In genomic region chr19:28019901-28020300, GRCh38 we compare ENCODE assay signal across 19 cellular contexts.
DNase-seq lines count a peak whose midpoint lies in the region; ATAC-seq, FAIRE-seq and TF ChIP-seq lines count a peak whose summit lies in the region.
"Had no signal": no experiment of that assay in that cellular context is flagged by ENCODE, and none has a peak within 500 bp of the region (broad histone marks: within the 10 kb centered on the region; RNA-seq: fewer than 3 reads in every experiment).

No MANE protein-coding gene starts in this region.

- H3K27ac ChIP-seq in A549, result no peak overlapping the region
- H3K27ac ChIP-seq in esophagus muscularis mucosa (replicated peaks in 1 of 4), result no peak overlapping the region
- H3K27ac ChIP-seq: 22Rv1; BLaER1 treated with 17β-estradiol and CSF1 and Interleukin-3, amounts not matched to agents 10 nM and 100 nM; GM23248; HL-60 had no signal

- BruUV-seq in MCF 10A (replicated peaks; lab: Mats Ljungman, UMichigan), result no TSS peak

- POLR2A ChIA-PET in A549 (lab: Yijun Ruan, JAX), result no interaction called here
- POLR2A ChIA-PET in MCF 10A (lab: Yijun Ruan, JAX), result no interaction called here

- H3K36me3 Mint-ChIP-seq in MCF 10A (ENCODE audit: insufficient read depth, unreplicated experiment), result peaks cover 6% of the 10 kb centered on the region
- H3K36me3 Mint-ChIP-seq: CD8-positive, alpha-beta memory T cell had no signal

- TF ChIP-seq POLR2A in A549 (IDR thresholded peaks at IDR 0.05; ENCODE audit: low read length) (no peak), esophagus muscularis mucosa (IDR thresholded peaks at IDR 0.05; ENCODE audit: low read depth) (no peak)

- FAIRE-seq in A549 (lab: Jason Lieb, UNC), result peak; percentile 18
- FAIRE-seq in urothelium cell line (lab: Jason Lieb, UNC), result peak; percentile 86
- FAIRE-seq: G401.6, GM12892, GM18507, H54 had no signal

- TF ChIP-seq RAD21 in A549 (conservative IDR thresholded peaks at IDR 0.05 in 1 of 2, IDR thresholded peaks at IDR 0.05 in 1 of 2), result no peak

- no peaks in the 10 kb centered on the region for H3K4me1 Mint-ChIP-seq in MCF 10A (ENCODE audit: insufficient read depth, unreplicated experiment)
- H3K4me1 Mint-ChIP-seq: B cell; CD8-positive, alpha-beta memory T cell had no signal

- H3K9me3 ChIP-seq in A549 (peaks cover 9% of the 10 kb centered on the region), esophagus muscularis mucosa (no peaks in the 10 kb centered on the region)
- H3K9me3 ChIP-seq: BLaER1 treated with 17β-estradiol and CSF1 and Interleukin-3, amounts not matched to agents 10 nM and 100 nM had no signal

- H3K4me3 ChIP-seq in A549, result no peak overlapping the region
- H3K4me3 ChIP-seq in esophagus muscularis mucosa, result no peak overlapping the region
- H3K4me3 ChIP-seq: BLaER1 treated with 17β-estradiol and CSF1 and Interleukin-3, amounts not matched to agents 10 nM and 100 nM; GM23248 had no signal

- peaks cover 40% of the 10 kb centered on the region for H3K9me3 Mint-ChIP-seq in MCF 10A (ENCODE audit: unreplicated experiment)

- TF ChIP-seq CTCF in A549 (IDR thresholded peaks at IDR 0.05) (no peak), esophagus muscularis mucosa (IDR thresholded peaks at IDR 0.05) (no peak), MCF 10A (IDR thresholded peaks at IDR 0.05; ENCODE audit: unreplicated experiment) (no peak)

- CTCF ChIA-PET in A549 (lab: Yijun Ruan, JAX), result no interaction called here
- CTCF ChIA-PET in MCF 10A (lab: Yijun Ruan, JAX), result interaction anchor here (0.6 kb wide), 1 partner anchor 130 kb away, joined by 3 read pairs; no protein-coding TSS in a partner anchor

- H3K4me3 Mint-ChIP-seq in MCF 10A (ENCODE audit: unreplicated experiment), result no peak overlapping the region
- H3K4me3 Mint-ChIP-seq: B cell; CD8-positive, alpha-beta memory T cell had no signal

- ATAC-seq in A549, result no peak

- 14% methylated on average over 7 of the region's 7 CpGs for WGBS in A549 (ENCODE audit: missing lambda C conversion rate)
- WGBS in esophagus muscularis mucosa, result 75% methylated on average over 7 of the region's 7 CpGs

- intact Hi-C loops in esophagus muscularis mucosa (cut with DNase I), result no loop called here
- intact Hi-C loops in MCF 10A (cut with micrococcal nuclease), result no loop called here

- no peak overlapping the region for H3K4me2 ChIP-seq in A549
- H3K4me2 ChIP-seq: BLaER1 treated with 17β-estradiol and CSF1 and Interleukin-3, amounts not matched to agents 10 nM and 100 nM had no signal

- H3K27me3 ChIP-seq in esophagus muscularis mucosa, result no peaks in the 10 kb centered on the region
- H3K27me3 ChIP-seq: BLaER1 treated with 17β-estradiol and CSF1 and Interleukin-3, amounts not matched to agents 10 nM and 100 nM had no signal

- no peak overlapping the region for H3K27ac Mint-ChIP-seq in MCF 10A (ENCODE audit: low read depth, unreplicated experiment)
- H3K27ac Mint-ChIP-seq: B cell; CD8-positive, alpha-beta memory T cell had no signal

- H3K36me3 ChIP-seq in esophagus muscularis mucosa, result no peaks in the 10 kb centered on the region
- H3K36me3 ChIP-seq: BLaER1 treated with 17β-estradiol and CSF1 and Interleukin-3, amounts not matched to agents 10 nM and 100 nM had no signal

- no peak for DNase-seq in A549 (ENCODE audit: low read depth in 1 of 2, low spot score in 1 of 2)
- peak; percentile 47 for DNase-seq in NCI-H82 (lab: John Stamatoyannopoulos, UW)
- DNase-seq in esophagus muscularis mucosa (ENCODE audit: extremely low spot score), result peak; percentile 86
- no peak for DNase-seq in urothelium cell line (ENCODE audit: low spot score)
- DNase-seq in SKM-1 treated with dmso at 0.1 percent for 144 hours (lab: John Stamatoyannopoulos, UW; ENCODE audit: unreplicated experiment), result no peak
- DNase-seq in MCF 10A (ENCODE audit: unreplicated experiment), result no peak
- no peak for DNase-seq in hypothalamus (lab: John Stamatoyannopoulos, UW)
- DNase-seq: CD8-positive, alpha-beta memory T cell; COR-L47; GM23248; HCEC 1CT had no signal

- no peaks in the 10 kb centered on the region for H3K4me1 ChIP-seq in A549
- H3K4me1 ChIP-seq in esophagus muscularis mucosa, result no peaks in the 10 kb centered on the region

- no peak for TF ChIP-seq EP300 in A549 (IDR thresholded peaks at IDR 0.05)
- no peak for TF ChIP-seq EP300 in esophagus muscularis mucosa (IDR thresholded peaks at IDR 0.05)

- no peaks in the 10 kb centered on the region for H3K27me3 Mint-ChIP-seq in MCF 10A (ENCODE audit: insufficient read depth, unreplicated experiment)
- H3K27me3 Mint-ChIP-seq: B cell had no signal

TF ChIP-seq in A549, 52 proteins besides CTCF, POLR2A, EP300 and RAD21:
- TF ChIP-seq E2F6 (IDR thresholded peaks at IDR 0.05; ENCODE audit: borderline replicate concordance, low read depth) (no peak), HOXB5 (CRISPR knock-in tag; IDR thresholded peaks at IDR 0.05) (no peak), FOSL2 (IDR thresholded peaks at IDR 0.05) (no peak), FOSL2 (CRISPR knock-in tag; IDR thresholded peaks at IDR 0.05) (no peak), RNF2 (IDR thresholded peaks at IDR 0.05; ENCODE audit: borderline replicate concordance, low read depth) (no peak), KDM1A (IDR thresholded peaks at IDR 0.05; ENCODE audit: low read depth) (no peak), MYC (IDR thresholded peaks at IDR 0.05; ENCODE audit: borderline replicate concordance, low read length) (no peak), NPAS2 (CRISPR knock-in tag; IDR thresholded peaks at IDR 0.05; ENCODE audit: borderline replicate concordance) (no peak), SREBF2 (IDR thresholded peaks at IDR 0.05) (no peak)
- TF ChIP-seq, protein P1, sequence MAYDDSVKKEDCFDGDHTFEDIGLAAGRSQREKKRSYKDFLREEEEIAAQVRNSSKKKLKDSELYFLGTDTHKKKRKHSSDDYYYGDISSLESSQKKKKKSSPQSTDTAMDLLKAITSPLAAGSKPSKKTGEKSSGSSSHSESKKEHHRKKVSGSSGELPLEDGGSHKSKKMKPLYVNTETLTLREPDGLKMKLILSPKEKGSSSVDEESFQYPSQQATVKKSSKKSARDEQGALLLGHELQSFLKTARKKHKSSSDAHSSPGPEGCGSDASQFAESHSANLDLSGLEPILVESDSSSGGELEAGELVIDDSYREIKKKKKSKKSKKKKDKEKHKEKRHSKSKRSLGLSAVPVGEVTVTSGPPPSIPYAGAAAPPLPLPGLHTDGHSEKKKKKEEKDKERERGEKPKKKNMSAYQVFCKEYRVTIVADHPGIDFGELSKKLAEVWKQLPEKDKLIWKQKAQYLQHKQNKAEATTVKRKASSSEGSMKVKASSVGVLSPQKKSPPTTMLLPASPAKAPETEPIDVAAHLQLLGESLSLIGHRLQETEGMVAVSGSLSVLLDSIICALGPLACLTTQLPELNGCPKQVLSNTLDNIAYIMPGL (CRISPR knock-in tag; IDR thresholded peaks at IDR 0.05; ENCODE audit: borderline replicate concordance), result no peak

Comparison
In these comparisons a context has a peak if more than half of its experiments do, and no peak if none do; other contexts are left out.
1. DNase-seq: peak in NCI-H82 (single experiment) and esophagus muscularis mucosa (single experiment); none in A549 (0 of 2), urothelium cell line (single experiment), SKM-1 treated with dmso at 0.1 percent for 144 hours (single experiment), MCF 10A (single experiment) and hypothalamus (0 of 51).